In genomic region chr6:169454204-169454871, GRCh38 we compare ENCODE assay signal across 2 cellular contexts.
TF ChIP-seq lines count a peak whose summit lies in the region.

No MANE protein-coding gene starts in this region.

TF ChIP-seq in HCT116, 20 proteins besides CTCF, POLR2A, EP300 and RAD21 (continued from another document):
- TF ChIP-seq, protein P1, sequence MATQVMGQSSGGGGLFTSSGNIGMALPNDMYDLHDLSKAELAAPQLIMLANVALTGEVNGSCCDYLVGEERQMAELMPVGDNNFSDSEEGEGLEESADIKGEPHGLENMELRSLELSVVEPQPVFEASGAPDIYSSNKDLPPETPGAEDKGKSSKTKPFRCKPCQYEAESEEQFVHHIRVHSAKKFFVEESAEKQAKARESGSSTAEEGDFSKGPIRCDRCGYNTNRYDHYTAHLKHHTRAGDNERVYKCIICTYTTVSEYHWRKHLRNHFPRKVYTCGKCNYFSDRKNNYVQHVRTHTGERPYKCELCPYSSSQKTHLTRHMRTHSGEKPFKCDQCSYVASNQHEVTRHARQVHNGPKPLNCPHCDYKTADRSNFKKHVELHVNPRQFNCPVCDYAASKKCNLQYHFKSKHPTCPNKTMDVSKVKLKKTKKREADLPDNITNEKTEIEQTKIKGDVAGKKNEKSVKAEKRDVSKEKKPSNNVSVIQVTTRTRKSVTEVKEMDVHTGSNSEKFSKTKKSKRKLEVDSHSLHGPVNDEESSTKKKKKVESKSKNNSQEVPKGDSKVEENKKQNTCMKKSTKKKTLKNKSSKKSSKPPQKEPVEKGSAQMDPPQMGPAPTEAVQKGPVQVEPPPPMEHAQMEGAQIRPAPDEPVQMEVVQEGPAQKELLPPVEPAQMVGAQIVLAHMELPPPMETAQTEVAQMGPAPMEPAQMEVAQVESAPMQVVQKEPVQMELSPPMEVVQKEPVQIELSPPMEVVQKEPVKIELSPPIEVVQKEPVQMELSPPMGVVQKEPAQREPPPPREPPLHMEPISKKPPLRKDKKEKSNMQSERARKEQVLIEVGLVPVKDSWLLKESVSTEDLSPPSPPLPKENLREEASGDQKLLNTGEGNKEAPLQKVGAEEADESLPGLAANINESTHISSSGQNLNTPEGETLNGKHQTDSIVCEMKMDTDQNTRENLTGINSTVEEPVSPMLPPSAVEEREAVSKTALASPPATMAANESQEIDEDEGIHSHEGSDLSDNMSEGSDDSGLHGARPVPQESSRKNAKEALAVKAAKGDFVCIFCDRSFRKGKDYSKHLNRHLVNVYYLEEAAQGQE (IDR thresholded peaks at IDR 0.05; ENCODE audit: low read depth) = no peak
- TF ChIP-seq EGR1 (IDR thresholded peaks at IDR 0.05; ENCODE audit: low read depth) = no peak

TF ChIP-seq in K562, 482 proteins besides CTCF, POLR2A, EP300 and RAD21 (continued from another document and continues in another):
- TF ChIP-seq ZNF311 (CRISPR knock-in tag; IDR thresholded peaks at IDR 0.05) (no peak), ZNF717 (CRISPR knock-in tag; IDR thresholded peaks at IDR 0.05) (no peak), JUNB (CRISPR knock-in tag; conservative IDR thresholded peaks at IDR 0.05) (no peak), ESRRB (CRISPR knock-in tag; IDR thresholded peaks at IDR 0.05; ENCODE audit: borderline replicate concordance) (no peak), PHB (CRISPR knock-in tag; IDR thresholded peaks at IDR 0.05) (no peak), KAT8 (IDR thresholded peaks at IDR 0.05; ENCODE audit: low read depth) (no peak), SIN3B (IDR thresholded peaks at IDR 0.05; ENCODE audit: low read depth) (no peak), ZNF586 (CRISPR knock-in tag; conservative IDR thresholded peaks at IDR 0.05) (no peak), CLOCK (CRISPR knock-in tag; IDR thresholded peaks at IDR 0.05; ENCODE audit: borderline replicate concordance) (no peak), TCF7 (IDR thresholded peaks at IDR 0.05; ENCODE audit: borderline replicate concordance) (no peak), JUN (IDR thresholded peaks at IDR 0.05; ENCODE audit: borderline replicate concordance, low read depth, low read length) (peak; percentile 60; the same call in 1 of the 2 replicates), JUN (CRISPR knock-in tag; IDR thresholded peaks at IDR 0.05; ENCODE audit: borderline replicate concordance) (no peak), CEBPG (CRISPR knock-in tag; IDR thresholded peaks at IDR 0.05) (peak; percentile 61), CEBPG (tag; conservative IDR thresholded peaks at IDR 0.05 in 1 of 2, IDR thresholded peaks at IDR 0.05 in 1 of 2) (peak; percentile 56 to 76), YY1 (IDR thresholded peaks at IDR 0.05; ENCODE audit: borderline replicate concordance in 1 of 3, control insufficient read depth in 1 of 3, extremely low read depth in 1 of 3, insufficient read depth in 3 of 3, insufficient read length in 1 of 3, insufficient replicate concordance in 2 of 3, low read depth in 1 of 3, low read length in 2 of 3) (no peak), ZNF707 (CRISPR knock-in tag; conservative IDR thresholded peaks at IDR 0.05) (no peak), BCL6 (CRISPR knock-in tag; IDR thresholded peaks at IDR 0.05) (0 out of 2 replicates have a peak, but pooled peaks have one; percentile 23), PHB2 (IDR thresholded peaks at IDR 0.05; ENCODE audit: low read depth) (no peak), CREB1 (IDR thresholded peaks at IDR 0.05) (no peak), CREB1 (CRISPR knock-in tag; IDR thresholded peaks at IDR 0.05) (no peak), NFXL1 (CRISPR knock-in tag; IDR thresholded peaks at IDR 0.05) (no peak), ZNF224 (CRISPR knock-in tag; IDR thresholded peaks at IDR 0.05) (no peak), U2AF1 (optimal IDR thresholded peaks at IDR 0.05; ENCODE audit: low read depth, low read length) (no peak), MAFK (IDR thresholded peaks at IDR 0.05; ENCODE audit: low read length) (no peak), COPS2 (conservative IDR thresholded peaks at IDR 0.05) (no peak), MTF1 (CRISPR knock-in tag; IDR thresholded peaks at IDR 0.05; ENCODE audit: borderline replicate concordance) (no peak), U2AF2 (optimal IDR thresholded peaks at IDR 0.05; ENCODE audit: low read depth, low read length) (no peak), EGR1 (conservative IDR thresholded peaks at IDR 0.05) (no peak), MTA2 (IDR thresholded peaks at IDR 0.05; ENCODE audit: low read depth) (peak; percentile 58), FOXA3 (CRISPR knock-in tag; conservative IDR thresholded peaks at IDR 0.05 in 1 of 2, IDR thresholded peaks at IDR 0.05 in 1 of 2) (no peak), SAP30 (IDR thresholded peaks at IDR 0.05; ENCODE audit: borderline replicate concordance, insufficient read depth, low read depth, low read length, poor library complexity, severe bottlenecking) (no peak), MED1 (CRISPR knock-in tag; IDR thresholded peaks at IDR 0.05; ENCODE audit: borderline replicate concordance) (no peak), MCM7 (IDR thresholded peaks at IDR 0.05) (no peak), HNRNPK (IDR thresholded peaks at IDR 0.05; ENCODE audit: low read depth, low read length, poor library complexity, severe bottlenecking) (no peak), ZC3H8 (IDR thresholded peaks at IDR 0.05) (no peak), JUND (IDR thresholded peaks at IDR 0.05; ENCODE audit: borderline replicate concordance, low read depth, low read length) (peak; percentile 62), JUND (tag; IDR thresholded peaks at IDR 0.05; ENCODE audit: borderline replicate concordance, low read depth, low read length) (0 out of 3 replicates have a peak, but pooled peaks have one; percentile 43), BACH1 (tag; IDR thresholded peaks at IDR 0.05) (no peak), CHD2 (IDR thresholded peaks at IDR 0.05; ENCODE audit: low read depth, low read length) (no peak), CSDE1 (IDR thresholded peaks at IDR 0.05) (no peak), ZNF133 (CRISPR knock-in tag; IDR thresholded peaks at IDR 0.05) (no peak), TRIM24 (IDR thresholded peaks at IDR 0.05) (peak; percentile 74 to 85), DDX20 (tag; IDR thresholded peaks at IDR 0.05; ENCODE audit: low read depth) (no peak)
- TF ChIP-seq, protein P1 (CRISPR knock-in tag; IDR thresholded peaks at IDR 0.05; ENCODE audit: low read depth) = no peak
- TF ChIP-seq, protein P2, sequence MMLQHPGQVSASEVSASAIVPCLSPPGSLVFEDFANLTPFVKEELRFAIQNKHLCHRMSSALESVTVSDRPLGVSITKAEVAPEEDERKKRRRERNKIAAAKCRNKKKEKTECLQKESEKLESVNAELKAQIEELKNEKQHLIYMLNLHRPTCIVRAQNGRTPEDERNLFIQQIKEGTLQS (IDR thresholded peaks at IDR 0.05) = peak; percentile 53; the same call in 1 of the 2 replicates
- TF ChIP-seq, protein P2 (CRISPR knock-in tag; conservative IDR thresholded peaks at IDR 0.05) = no peak
- TF ChIP-seq, protein P3, sequence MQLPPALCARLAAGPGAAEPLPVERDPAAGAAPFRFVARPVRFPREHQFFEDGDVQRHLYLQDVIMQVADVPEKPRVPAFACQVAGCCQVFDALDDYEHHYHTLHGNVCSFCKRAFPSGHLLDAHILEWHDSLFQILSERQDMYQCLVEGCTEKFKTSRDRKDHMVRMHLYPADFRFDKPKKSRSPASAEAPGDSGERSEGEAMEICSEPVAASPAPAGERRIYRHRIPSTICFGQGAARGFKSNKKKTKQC (CRISPR knock-in tag; IDR thresholded peaks at IDR 0.05) = no peak
- TF ChIP-seq, protein P4, sequence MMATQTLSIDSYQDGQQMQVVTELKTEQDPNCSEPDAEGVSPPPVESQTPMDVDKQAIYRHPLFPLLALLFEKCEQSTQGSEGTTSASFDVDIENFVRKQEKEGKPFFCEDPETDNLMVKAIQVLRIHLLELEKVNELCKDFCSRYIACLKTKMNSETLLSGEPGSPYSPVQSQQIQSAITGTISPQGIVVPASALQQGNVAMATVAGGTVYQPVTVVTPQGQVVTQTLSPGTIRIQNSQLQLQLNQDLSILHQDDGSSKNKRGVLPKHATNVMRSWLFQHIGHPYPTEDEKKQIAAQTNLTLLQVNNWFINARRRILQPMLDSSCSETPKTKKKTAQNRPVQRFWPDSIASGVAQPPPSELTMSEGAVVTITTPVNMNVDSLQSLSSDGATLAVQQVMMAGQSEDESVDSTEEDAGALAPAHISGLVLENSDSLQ (IDR thresholded peaks at IDR 0.05) = no peak
- TF ChIP-seq, protein P5, sequence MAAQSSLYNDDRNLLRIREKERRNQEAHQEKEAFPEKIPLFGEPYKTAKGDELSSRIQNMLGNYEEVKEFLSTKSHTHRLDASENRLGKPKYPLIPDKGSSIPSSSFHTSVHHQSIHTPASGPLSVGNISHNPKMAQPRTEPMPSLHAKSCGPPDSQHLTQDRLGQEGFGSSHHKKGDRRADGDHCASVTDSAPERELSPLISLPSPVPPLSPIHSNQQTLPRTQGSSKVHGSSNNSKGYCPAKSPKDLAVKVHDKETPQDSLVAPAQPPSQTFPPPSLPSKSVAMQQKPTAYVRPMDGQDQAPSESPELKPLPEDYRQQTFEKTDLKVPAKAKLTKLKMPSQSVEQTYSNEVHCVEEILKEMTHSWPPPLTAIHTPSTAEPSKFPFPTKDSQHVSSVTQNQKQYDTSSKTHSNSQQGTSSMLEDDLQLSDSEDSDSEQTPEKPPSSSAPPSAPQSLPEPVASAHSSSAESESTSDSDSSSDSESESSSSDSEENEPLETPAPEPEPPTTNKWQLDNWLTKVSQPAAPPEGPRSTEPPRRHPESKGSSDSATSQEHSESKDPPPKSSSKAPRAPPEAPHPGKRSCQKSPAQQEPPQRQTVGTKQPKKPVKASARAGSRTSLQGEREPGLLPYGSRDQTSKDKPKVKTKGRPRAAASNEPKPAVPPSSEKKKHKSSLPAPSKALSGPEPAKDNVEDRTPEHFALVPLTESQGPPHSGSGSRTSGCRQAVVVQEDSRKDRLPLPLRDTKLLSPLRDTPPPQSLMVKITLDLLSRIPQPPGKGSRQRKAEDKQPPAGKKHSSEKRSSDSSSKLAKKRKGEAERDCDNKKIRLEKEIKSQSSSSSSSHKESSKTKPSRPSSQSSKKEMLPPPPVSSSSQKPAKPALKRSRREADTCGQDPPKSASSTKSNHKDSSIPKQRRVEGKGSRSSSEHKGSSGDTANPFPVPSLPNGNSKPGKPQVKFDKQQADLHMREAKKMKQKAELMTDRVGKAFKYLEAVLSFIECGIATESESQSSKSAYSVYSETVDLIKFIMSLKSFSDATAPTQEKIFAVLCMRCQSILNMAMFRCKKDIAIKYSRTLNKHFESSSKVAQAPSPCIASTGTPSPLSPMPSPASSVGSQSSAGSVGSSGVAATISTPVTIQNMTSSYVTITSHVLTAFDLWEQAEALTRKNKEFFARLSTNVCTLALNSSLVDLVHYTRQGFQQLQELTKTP (IDR thresholded peaks at IDR 0.05; ENCODE audit: low read depth in 1 of 2, partially characterized antibody in 2 of 2) = no peak
- TF ChIP-seq, protein P6, sequence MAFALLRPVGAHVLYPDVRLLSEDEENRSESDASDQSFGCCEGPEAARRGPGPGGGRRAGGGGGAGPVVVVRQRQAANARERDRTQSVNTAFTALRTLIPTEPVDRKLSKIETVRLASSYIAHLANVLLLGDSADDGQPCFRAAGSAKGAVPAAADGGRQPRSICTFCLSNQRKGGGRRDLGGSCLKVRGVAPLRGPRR (CRISPR knock-in tag; IDR thresholded peaks at IDR 0.05) = no peak
